In the genomic region with DNA sequence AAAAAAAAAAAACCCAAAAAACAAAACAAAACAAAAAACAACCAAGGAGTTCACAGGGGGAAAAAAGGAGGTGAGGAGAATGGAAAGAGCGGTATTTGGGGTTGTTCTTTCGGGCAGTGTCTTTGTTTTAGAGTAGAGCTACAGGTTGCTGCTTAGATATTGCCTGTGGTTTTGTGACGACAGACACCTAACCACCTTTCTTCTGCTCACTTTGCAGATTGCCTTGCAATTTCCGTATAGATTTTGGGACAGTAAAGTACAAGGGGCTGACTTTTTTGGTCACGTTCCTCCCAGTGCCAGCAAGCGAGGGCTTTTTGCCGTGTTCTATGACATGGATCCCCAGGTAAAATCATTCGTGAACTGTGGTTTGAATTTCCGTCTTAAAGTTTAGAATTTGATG, we compare ENCODE assay signal across 18 cellular contexts. TPM values are rescaled to one million over a fixed set of nuclear protein-coding genes. Genes with fewer than 3 reads are reported as not detected.
DNase-seq lines count a peak whose midpoint lies in the region; ATAC-seq, FAIRE-seq and TF ChIP-seq lines count a peak whose summit lies in the region.
"Had no signal": no experiment of that assay in that cellular context is flagged by ENCODE, and none has a peak within 500 bp of the region (broad histone marks: within the 10 kb centered on the region; RNA-seq: fewer than 3 reads in every experiment).

No MANE protein-coding gene starts in this region.

- intact Hi-C loops in pancreas (cut with DNase I), result no loop called here

- DNase-seq in activated naive CD8-positive, alpha-beta T cell treated with anti-CD3 and anti-CD28 coated beads, Interleukin-2, amount 10 ng/mL, durations not matched to agents 7 days and 5 days, result no peak
- DNase-seq in activated naive CD8-positive, alpha-beta T cell treated with anti-CD3 and anti-CD28 coated beads, Interleukin-2, amount 50 U/mL, for 24 hours, result no peak
- no peak for DNase-seq in stimulated activated effector memory CD8-positive, alpha-beta T cell treated with anti-CD3 and anti-CD28 coated beads, Interleukin-12 subunit alpha, Interleukin-12 subunit beta, amount 100 ng/mL, for 72 hours (ENCODE audit: low spot score in 2 of 2)
- DNase-seq in retina (no peak), pancreas (no peak), substantia nigra (lab: John Stamatoyannopoulos, UW) (no peak)
- DNase-seq: CD4-positive, CD25-positive, alpha-beta regulatory T cell; DND-41; GDM1; H7; MV-4-11; NCI-H1417 treated with DMSO at 0.1 percent for 48 hours; NCI-H2029 treated with DMSO at 0.1 percent for 48 hours; NCI-H510A treated with DMSO at 0.1 percent for 48 hours; Peyer's patch; Right ventricle myocardium superior had no signal

- POLR2A ChIA-PET in activated naive CD8-positive, alpha-beta T cell treated with anti-CD3 and anti-CD28 coated beads, Interleukin-2, amount 10 ng/mL, durations not matched to agents 7 days and 5 days (lab: Charles Lee), result interaction anchor here (0.7 kb wide), 1 partner anchor 57 kb away, joined by 3 read pairs; no protein-coding TSS in a partner anchor

- H3K4me3 ChIP-seq in KMS-11 (IDR thresholded peaks at IDR 0.05; ENCODE audit: insufficient read depth, low read depth, low read length) (no peak overlapping the region), pancreas (no peak overlapping the region)
- H3K4me3 ChIP-seq: Peyer's patch had no signal

- no peak overlapping the region for H3K27ac ChIP-seq in KMS-11
- no peak overlapping the region for H3K27ac ChIP-seq in pancreas
- no peak overlapping the region for H3K27ac ChIP-seq in substantia nigra (ENCODE audit: low read depth, low read length, poor library complexity, severe bottlenecking)
- H3K27ac ChIP-seq: Peyer's patch had no signal

- WGBS in pancreas, 2 donors, result 94 to 96% methylated on average over 9 of the region's 9 CpGs

- peaks cover 2% of the 10 kb centered on the region for H3K36me3 Mint-ChIP-seq in activated naive CD8-positive, alpha-beta T cell treated with anti-CD3 and anti-CD28 coated beads, Interleukin-2, amount 10 ng/mL, durations not matched to agents 7 days and 5 days
- H3K36me3 Mint-ChIP-seq in activated naive CD8-positive, alpha-beta T cell treated with anti-CD3 and anti-CD28 coated beads, Interleukin-2, amount 50 U/mL, for 24 hours (ENCODE audit: low read depth), result peaks cover 27% of the 10 kb centered on the region
- peaks cover 59% of the 10 kb centered on the region for H3K36me3 Mint-ChIP-seq in activated T-helper 17 cell treated with anti-CD3 and anti-CD28 coated beads, Interleukin-2, amount 50 U/mL, for 72 hours (ENCODE audit: low read depth)
- H3K36me3 Mint-ChIP-seq in stimulated activated effector memory CD8-positive, alpha-beta T cell treated with anti-CD3 and anti-CD28 coated beads, Interleukin-12 subunit alpha, Interleukin-12 subunit beta, amount 100 ng/mL, for 72 hours, result peaks cover 9% of the 10 kb centered on the region

- H3K4me3 Mint-ChIP-seq in activated naive CD8-positive, alpha-beta T cell treated with anti-CD3 and anti-CD28 coated beads, Interleukin-2, amount 10 ng/mL, durations not matched to agents 7 days and 5 days, result peak overlapping the region; percentile 25
- no peak overlapping the region for H3K4me3 Mint-ChIP-seq in activated naive CD8-positive, alpha-beta T cell treated with anti-CD3 and anti-CD28 coated beads, Interleukin-2, amount 50 U/mL, for 24 hours
- H3K4me3 Mint-ChIP-seq in activated T-helper 17 cell treated with anti-CD3 and anti-CD28 coated beads, Interleukin-2, amount 50 U/mL, for 72 hours, result peak overlapping the region; percentile 61
- peak overlapping the region; percentile 46 for H3K4me3 Mint-ChIP-seq in stimulated activated effector memory CD8-positive, alpha-beta T cell treated with anti-CD3 and anti-CD28 coated beads, Interleukin-12 subunit alpha, Interleukin-12 subunit beta, amount 100 ng/mL, for 72 hours

- TF ChIP-seq CTCF in KMS-11 (conservative IDR thresholded peaks at IDR 0.05; ENCODE audit: low read depth, low read length), result no peak
- TF ChIP-seq CTCF in pancreas (IDR thresholded peaks at IDR 0.05), result no peak

- H3K9me3 Mint-ChIP-seq in activated naive CD8-positive, alpha-beta T cell treated with anti-CD3 and anti-CD28 coated beads, Interleukin-2, amount 10 ng/mL, durations not matched to agents 7 days and 5 days, result no peaks in the 10 kb centered on the region
- no peaks in the 10 kb centered on the region for H3K9me3 Mint-ChIP-seq in activated naive CD8-positive, alpha-beta T cell treated with anti-CD3 and anti-CD28 coated beads, Interleukin-2, amount 50 U/mL, for 24 hours
- H3K9me3 Mint-ChIP-seq in activated T-helper 17 cell treated with anti-CD3 and anti-CD28 coated beads, Interleukin-2, amount 50 U/mL, for 72 hours, result no peaks in the 10 kb centered on the region
- no peaks in the 10 kb centered on the region for H3K9me3 Mint-ChIP-seq in stimulated activated effector memory CD8-positive, alpha-beta T cell treated with anti-CD3 and anti-CD28 coated beads, Interleukin-12 subunit alpha, Interleukin-12 subunit beta, amount 100 ng/mL, for 72 hours
- H3K9me3 Mint-ChIP-seq: CD4-positive, CD25-positive, alpha-beta regulatory T cell had no signal

- no peaks in the 10 kb centered on the region for H3K9me3 ChIP-seq in pancreas
- H3K9me3 ChIP-seq: Peyer's patch had no signal

- no peaks in the 10 kb centered on the region for H3K27me3 Mint-ChIP-seq in activated naive CD8-positive, alpha-beta T cell treated with anti-CD3 and anti-CD28 coated beads, Interleukin-2, amount 10 ng/mL, durations not matched to agents 7 days and 5 days
- H3K27me3 Mint-ChIP-seq in activated naive CD8-positive, alpha-beta T cell treated with anti-CD3 and anti-CD28 coated beads, Interleukin-2, amount 50 U/mL, for 24 hours, result no peaks in the 10 kb centered on the region
- no peaks in the 10 kb centered on the region for H3K27me3 Mint-ChIP-seq in activated T-helper 17 cell treated with anti-CD3 and anti-CD28 coated beads, Interleukin-2, amount 50 U/mL, for 72 hours
- H3K27me3 Mint-ChIP-seq: CD4-positive, CD25-positive, alpha-beta regulatory T cell had no signal

- H3K4me2 ChIP-seq in KMS-11, result peak overlapping the region; percentile 61; the same call in 1 of the 2 replicates

- H3K36me3 ChIP-seq in KMS-11 (ENCODE audit: insufficient read depth) (no peaks in the 10 kb centered on the region), pancreas (peaks cover 0 to 8% (median 0%) of the 10 kb centered on the region in 3 donors)

- H3K4me1 ChIP-seq in KMS-11 (ENCODE audit: low read depth, poor library complexity, severe bottlenecking) (peaks cover 17% of the 10 kb centered on the region), pancreas (no peaks in the 10 kb centered on the region)
- H3K4me1 ChIP-seq: Peyer's patch had no signal

- H3K9ac ChIP-seq in KMS-11, result no peak overlapping the region

- no peaks in the 10 kb centered on the region for H3K27me3 ChIP-seq in KMS-11 (ENCODE audit: insufficient read depth, low read depth)
- H3K27me3 ChIP-seq in pancreas, result no peaks in the 10 kb centered on the region
- H3K27me3 ChIP-seq: Peyer's patch had no signal

- peaks cover 4% of the 10 kb centered on the region; the same call in 1 of the 2 replicates for H4K20me1 ChIP-seq in KMS-11 (ENCODE audit: insufficient read depth)

- H3K4me1 Mint-ChIP-seq in activated naive CD8-positive, alpha-beta T cell treated with anti-CD3 and anti-CD28 coated beads, Interleukin-2, amount 10 ng/mL, durations not matched to agents 7 days and 5 days, result peaks cover 8% of the 10 kb centered on the region
- H3K4me1 Mint-ChIP-seq in activated naive CD8-positive, alpha-beta T cell treated with anti-CD3 and anti-CD28 coated beads, Interleukin-2, amount 50 U/mL, for 24 hours, result peaks cover 19% of the 10 kb centered on the region
- H3K4me1 Mint-ChIP-seq in activated T-helper 17 cell treated with anti-CD3 and anti-CD28 coated beads, Interleukin-2, amount 50 U/mL, for 72 hours, result peaks cover 15% of the 10 kb centered on the region
- H3K4me1 Mint-ChIP-seq in stimulated activated effector memory CD8-positive, alpha-beta T cell treated with anti-CD3 and anti-CD28 coated beads, Interleukin-12 subunit alpha, Interleukin-12 subunit beta, amount 100 ng/mL, for 72 hours, result peaks cover 27% of the 10 kb centered on the region

- H2AFZ ChIP-seq in KMS-11 (ENCODE audit: low read depth), result no peak overlapping the region

- no peaks in the 10 kb centered on the region for H3K79me2 ChIP-seq in KMS-11 (ENCODE audit: insufficient read depth, low read depth)

- no peak overlapping the region for H3K27ac Mint-ChIP-seq in activated naive CD8-positive, alpha-beta T cell treated with anti-CD3 and anti-CD28 coated beads, Interleukin-2, amount 10 ng/mL, durations not matched to agents 7 days and 5 days
- no peak overlapping the region for H3K27ac Mint-ChIP-seq in activated naive CD8-positive, alpha-beta T cell treated with anti-CD3 and anti-CD28 coated beads, Interleukin-2, amount 50 U/mL, for 24 hours
- peak overlapping the region; percentile 50 for H3K27ac Mint-ChIP-seq in activated T-helper 17 cell treated with anti-CD3 and anti-CD28 coated beads, Interleukin-2, amount 50 U/mL, for 72 hours
- H3K27ac Mint-ChIP-seq in stimulated activated effector memory CD8-positive, alpha-beta T cell treated with anti-CD3 and anti-CD28 coated beads, Interleukin-12 subunit alpha, Interleukin-12 subunit beta, amount 100 ng/mL, for 72 hours, result peak overlapping the region; percentile 46

- no peak for ATAC-seq in activated naive CD8-positive, alpha-beta T cell treated with anti-CD3 and anti-CD28 coated beads, Interleukin-2, amount 10 ng/mL, durations not matched to agents 7 days and 5 days (ENCODE audit: low read depth)
- no peak for ATAC-seq in activated naive CD8-positive, alpha-beta T cell treated with anti-CD3 and anti-CD28 coated beads, Interleukin-2, amount 50 U/mL, for 24 hours
- ATAC-seq in activated T-helper 17 cell treated with anti-CD3 and anti-CD28 coated beads, Interleukin-2, amount 50 U/mL, for 72 hours (replicated peaks), result peak; percentile 35
- ATAC-seq in stimulated activated effector memory CD8-positive, alpha-beta T cell treated with anti-CD3 and anti-CD28 coated beads, Interleukin-12 subunit alpha, Interleukin-12 subunit beta, amount 100 ng/mL, for 72 hours, result peak; percentile 4
- no peak for ATAC-seq in pancreas

- no peak for FAIRE-seq in pancreas (lab: Jason Lieb, UNC)

RNA-seq across cellular contexts. Expression of a gene that starts 50.9 kb away (rescaled TPM):
- 100 to 1,000 TPM; 204 to 218 TPM for total RNA-seq in activated naive CD8-positive, alpha-beta T cell treated with anti-CD3 and anti-CD28 coated beads, Interleukin-2, amount 10 ng/mL, durations not matched to agents 7 days and 5 days
- total RNA-seq in activated T-helper 17 cell treated with anti-CD3 and anti-CD28 coated beads, Interleukin-2, amount 50 U/mL, for 72 hours, result 100 to 1,000 TPM; 111 to 132 TPM
- total RNA-seq in pancreas, result 10 to 100 TPM; 22.6 to 34.1 (median 28.2) TPM
- polyA plus RNA-seq in pancreas, result 10 to 100 TPM; 13.8 to 24.4 TPM

RNA-seq across cellular contexts. Expression of a gene that starts 58.2 kb away (rescaled TPM):
- 10 to 100 TPM in 1 of 2 experiments, 1 to 10 TPM in 1; 9.7 to 10.2 TPM for total RNA-seq in activated naive CD8-positive, alpha-beta T cell treated with anti-CD3 and anti-CD28 coated beads, Interleukin-2, amount 10 ng/mL, durations not matched to agents 7 days and 5 days
- 1 to 10 TPM; 5.5 to 8.7 TPM for total RNA-seq in activated T-helper 17 cell treated with anti-CD3 and anti-CD28 coated beads, Interleukin-2, amount 50 U/mL, for 72 hours
- 10 to 100 TPM in 1 of 6 donors, 1 to 10 TPM in 5; 5.4 to 11.9 (median 7.0) TPM for total RNA-seq in pancreas
- polyA plus RNA-seq in pancreas, result 1 to 10 TPM; 2.6 to 4.2 TPM

RNA-seq across cellular contexts. Expression of a gene that starts 58.6 kb away (rescaled TPM):
- total RNA-seq in activated naive CD8-positive, alpha-beta T cell treated with anti-CD3 and anti-CD28 coated beads, Interleukin-2, amount 10 ng/mL, durations not matched to agents 7 days and 5 days, result 1 to 10 TPM; 5.3 to 6.9 TPM
- 1 to 10 TPM; 5.3 to 8.2 TPM for total RNA-seq in activated T-helper 17 cell treated with anti-CD3 and anti-CD28 coated beads, Interleukin-2, amount 50 U/mL, for 72 hours
- total RNA-seq in pancreas, result 1 to 10 TPM; 3.8 to 7.4 (median 6.2) TPM
- polyA plus RNA-seq in pancreas, result 10 to 100 TPM in 1 of 2 donors, 1 to 10 TPM in 1; 7.1 to 10.8 TPM

Comparison
In these comparisons a context has a peak if more than half of its experiments do, and no peak if none do; other contexts are left out.
1. ATAC-seq: peak in activated T-helper 17 cell treated with anti-CD3 and anti-CD28 coated beads, Interleukin-2, amount 50 U/mL, for 72 hours (single experiment) and stimulated activated effector memory CD8-positive, alpha-beta T cell treated with anti-CD3 and anti-CD28 coated beads, Interleukin-12 subunit alpha, Interleukin-12 subunit beta, amount 100 ng/mL, for 72 hours (single experiment); none in activated naive CD8-positive, alpha-beta T cell treated with anti-CD3 and anti-CD28 coated beads, Interleukin-2, amount 10 ng/mL, durations not matched to agents 7 days and 5 days (single experiment), activated naive CD8-positive, alpha-beta T cell treated with anti-CD3 and anti-CD28 coated beads, Interleukin-2, amount 50 U/mL, for 24 hours (single experiment) and pancreas (0 of 4).
2. H3K27ac Mint-ChIP-seq: peak in activated T-helper 17 cell treated with anti-CD3 and anti-CD28 coated beads, Interleukin-2, amount 50 U/mL, for 72 hours (single experiment) and stimulated activated effector memory CD8-positive, alpha-beta T cell treated with anti-CD3 and anti-CD28 coated beads, Interleukin-12 subunit alpha, Interleukin-12 subunit beta, amount 100 ng/mL, for 72 hours (single experiment); none in activated naive CD8-positive, alpha-beta T cell treated with anti-CD3 and anti-CD28 coated beads, Interleukin-2, amount 10 ng/mL, durations not matched to agents 7 days and 5 days (single experiment) and activated naive CD8-positive, alpha-beta T cell treated with anti-CD3 and anti-CD28 coated beads, Interleukin-2, amount 50 U/mL, for 24 hours (single experiment).